Comparison of ENCODE assay signal across 8 cellular contexts in the genomic region with DNA sequence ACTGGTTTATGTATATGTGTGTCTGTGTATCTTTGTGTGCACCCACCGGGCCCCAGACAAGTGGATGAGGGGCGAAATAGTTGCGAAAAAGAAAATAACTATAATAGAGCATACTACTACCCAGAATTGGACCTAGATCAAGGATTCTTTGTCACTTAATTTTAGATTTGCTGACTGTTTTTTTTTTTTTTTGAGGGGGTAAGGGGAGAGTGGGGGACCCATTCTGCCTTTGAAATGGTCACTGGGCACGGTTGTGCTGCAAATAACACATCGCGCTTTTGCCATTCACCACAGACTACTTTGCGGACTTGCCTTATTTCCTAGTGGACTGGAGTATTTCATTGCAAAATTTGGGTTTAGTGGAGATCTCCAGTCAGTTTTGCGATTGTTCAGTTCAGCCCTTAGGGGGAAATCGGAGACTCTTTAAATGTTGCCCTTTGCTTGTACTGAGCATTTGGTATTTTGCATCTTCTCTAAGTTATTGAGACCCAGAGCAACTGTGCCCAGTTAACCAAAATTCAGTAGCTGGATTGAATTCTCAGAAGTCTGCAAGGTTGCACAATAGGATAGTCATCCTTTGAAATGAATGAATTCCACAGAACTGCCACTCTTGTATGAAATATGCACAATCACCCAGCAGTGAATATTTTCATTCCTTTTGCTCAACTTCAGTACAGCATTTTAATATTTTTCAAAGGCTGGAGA. TPM values are rescaled to one million over a fixed set of nuclear protein-coding genes. Genes with fewer than 3 reads are reported as not detected.
DNase-seq lines count a peak whose midpoint lies in the region; ATAC-seq lines count a peak whose summit lies in the region.

No MANE protein-coding gene starts in this region.

- CTCF ChIA-PET in activated CD4-positive, alpha-beta T cell treated with anti-CD3 and anti-CD28 coated beads for 36 hours (lab: Charles Lee) = interaction anchor here (2.7 kb wide), 1 partner anchor 17 kb away, joined by 8 read pairs; no protein-coding TSS in a partner anchor

- H3K4me1 ChIP-seq in subcutaneous abdominal adipose tissue (ENCODE audit: control insufficient read depth in 5 of 5, insufficient read depth in 5 of 5, low read length in 5 of 5) = peaks cover 2 to 79% (median 58%) of the 10 kb centered on the region in 5 donors

- peak overlapping the region; percentile 83 for H3K27ac Mint-ChIP-seq in activated CD4-positive, alpha-beta T cell treated with anti-CD3 and anti-CD28 coated beads for 36 hours
- H3K27ac Mint-ChIP-seq in activated naive CD8-positive, alpha-beta T cell = peak overlapping the region; percentile 64

- peak overlapping the region; percentile 2 to 88 (median 75) for H3K9ac ChIP-seq in subcutaneous abdominal adipose tissue (ENCODE audit: low read length in 5 of 5)

- no peaks in the 10 kb centered on the region for H3K9me3 Mint-ChIP-seq in activated CD4-positive, alpha-beta T cell treated with anti-CD3 and anti-CD28 coated beads for 36 hours (ENCODE audit: low read depth)
- no peaks in the 10 kb centered on the region for H3K9me3 Mint-ChIP-seq in activated naive CD8-positive, alpha-beta T cell (ENCODE audit: low read depth)

- H3K36me3 ChIP-seq in subcutaneous abdominal adipose tissue (ENCODE audit: control insufficient read depth in 5 of 5, insufficient read depth in 5 of 5, low read length in 5 of 5) = peaks cover 0 to 9% (median 7%) of the 10 kb centered on the region in 5 donors

- peaks cover 74% of the 10 kb centered on the region for H3K4me1 Mint-ChIP-seq in activated CD4-positive, alpha-beta T cell treated with anti-CD3 and anti-CD28 coated beads for 36 hours
- peaks cover 69% of the 10 kb centered on the region for H3K4me1 Mint-ChIP-seq in activated naive CD8-positive, alpha-beta T cell (ENCODE audit: low read depth)

- H3K4me3 ChIP-seq in subcutaneous abdominal adipose tissue (ENCODE audit: low read depth in 1 of 5, low read length in 5 of 5) = peak overlapping the region; percentile 79 to 86 (median 85)

- peaks cover 10% of the 10 kb centered on the region for H3K36me3 Mint-ChIP-seq in activated CD4-positive, alpha-beta T cell treated with anti-CD3 and anti-CD28 coated beads for 36 hours (ENCODE audit: low read depth)
- peaks cover 4% of the 10 kb centered on the region for H3K36me3 Mint-ChIP-seq in activated naive CD8-positive, alpha-beta T cell

- no peaks in the 10 kb centered on the region for H3K27me3 ChIP-seq in subcutaneous abdominal adipose tissue (ENCODE audit: control insufficient read depth in 5 of 5, insufficient read depth in 4 of 5, low read length in 5 of 5)

- H3K27ac ChIP-seq in subcutaneous abdominal adipose tissue (ENCODE audit: low read depth, low read length) = peak overlapping the region; percentile 79

- intact Hi-C loops in activated CD4-positive, alpha-beta T cell treated with anti-CD3 and anti-CD28 coated beads for 36 hours (cut with DNase I, micrococcal nuclease) = loop anchor here (2.0 to 10.0 kb wide), 13 partner anchors 138 to 1377 kb away; partner anchors contain the start of gene ROCK2 (in 1 of the 2)

- POLR2A ChIA-PET in activated CD4-positive, alpha-beta T cell treated with anti-CD3 and anti-CD28 coated beads for 36 hours (lab: Charles Lee) = interaction anchor here (0.8 kb wide), 1 partner anchor 212 kb away, joined by 4 read pairs; no protein-coding TSS in a partner anchor

- H3K27me3 Mint-ChIP-seq in activated CD4-positive, alpha-beta T cell treated with anti-CD3 and anti-CD28 coated beads for 36 hours = no peaks in the 10 kb centered on the region
- no peaks in the 10 kb centered on the region for H3K27me3 Mint-ChIP-seq in activated naive CD8-positive, alpha-beta T cell

- H3K9me3 ChIP-seq in subcutaneous abdominal adipose tissue (ENCODE audit: control insufficient read depth in 5 of 5, low read length in 5 of 5) = no peaks in the 10 kb centered on the region

- no peak for ATAC-seq in activated CD4-positive, alpha-beta T cell treated with anti-CD3 and anti-CD28 coated beads for 36 hours
- no peak for ATAC-seq in HG02885 (IDR thresholded peaks at IDR 0.05; ENCODE audit: poor library complexity, unreplicated experiment)

- H3K4me3 Mint-ChIP-seq in activated CD4-positive, alpha-beta T cell treated with anti-CD3 and anti-CD28 coated beads for 36 hours = peak overlapping the region; percentile 92
- peak overlapping the region; percentile 94 for H3K4me3 Mint-ChIP-seq in activated naive CD8-positive, alpha-beta T cell

- DNase-seq in activated CD4-positive, alpha-beta T cell treated with anti-CD3 and anti-CD28 coated beads for 36 hours = no peak
- DNase-seq in activated CD4-positive, alpha-beta T cell treated with anti-CD3 and anti-CD28 coated beads, Interleukin-2, amount 50 U/mL, for 1 hour = no peak
- DNase-seq in iris pigment epithelial cell (ENCODE audit: low read depth) (peak; percentile 85), NCI-H774 (lab: John Stamatoyannopoulos, UW) (no peak), NCI-H2227 treated with DMSO at 0.1 percent for 48 hours (lab: John Stamatoyannopoulos, UW) (no peak)

RNA-seq across cellular contexts. Expression of gene TRIB2, which starts 2.8 kb away (rescaled TPM):
- 1 to 10 TPM; 2.7 to 3.7 TPM for total RNA-seq in activated CD4-positive, alpha-beta T cell treated with anti-CD3 and anti-CD28 coated beads for 36 hours
